In genomic region chr22:36311386-36312085, GRCh38 we compare ENCODE assay signal across 1 cellular context.
A peak's percentile ranks its signal among the peaks of the same experiment; 100 is the strongest.
TF ChIP-seq lines count a peak whose summit lies in the region.

No MANE protein-coding gene starts in this region.

TF ChIP-seq in HepG2, 621 proteins besides CTCF, POLR2A, EP300 and RAD21:
- peak; percentile 87 for TF ChIP-seq ZNF768 (CRISPR knock-in tag; IDR thresholded peaks at IDR 0.05)
- TF ChIP-seq ZNF570 (CRISPR knock-in tag; IDR thresholded peaks at IDR 0.05; ENCODE audit: borderline replicate concordance) = no peak
- TF ChIP-seq AGO2 (optimal IDR thresholded peaks at IDR 0.05; ENCODE audit: low read depth, low read length) = peak; percentile 57
